27 cellular contexts compared by ENCODE assay signal in the genomic region with DNA sequence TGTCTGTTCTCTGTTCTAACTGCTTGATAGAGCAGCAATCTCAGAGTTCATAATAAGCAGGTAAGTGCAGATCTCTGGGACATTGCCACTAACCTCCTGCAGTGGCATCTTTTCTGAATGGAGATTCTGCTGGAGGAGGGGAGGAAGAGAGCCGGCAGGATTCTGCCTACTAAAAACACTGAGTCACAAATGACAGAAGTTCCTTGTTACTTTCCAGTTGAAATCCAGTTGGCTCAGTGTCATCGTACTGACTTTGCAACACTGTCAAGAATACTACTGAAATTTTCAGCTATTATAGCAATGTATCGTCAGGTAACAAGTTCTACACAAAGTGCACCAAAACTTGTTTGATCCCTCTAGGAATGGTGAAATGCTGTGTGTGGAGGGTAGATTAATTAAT.
"Had no signal": no experiment of that assay in that cellular context is flagged by ENCODE, and none has a peak within 500 bp of the region (broad histone marks: within the 10 kb centered on the region; RNA-seq: fewer than 3 reads in every experiment).

No MANE protein-coding gene starts in this region.

- H3K4me3 Mint-ChIP-seq: activated CD4-positive, alpha-beta T cell treated with anti-CD3 and anti-CD28 coated beads, Interleukin-2, amount 10 ng/mL, durations not matched to agents 24 days and 14 days; activated CD8-positive, alpha-beta T cell treated with anti-CD3 and anti-CD28 coated beads for 36 hours; activated naive CD4-positive, alpha-beta T cell treated with anti-CD3 and anti-CD28 coated beads, Interleukin-2, amount 50 U/mL, for 24 hours; activated naive CD8-positive, alpha-beta T cell treated with anti-CD3 and anti-CD28 coated beads, Interleukin-2, amount 10 ng/mL, durations not matched to agents 7 days and 5 days; activated T-cell treated with anti-CD3 and anti-CD28 coated beads, Interleukin-2, amount 50 U/mL, for 24 hours; brain had no signal

- H3K4me1 Mint-ChIP-seq: activated CD4-positive, alpha-beta T cell treated with anti-CD3 and anti-CD28 coated beads, Interleukin-2, amount 10 ng/mL, durations not matched to agents 24 days and 14 days; activated naive CD4-positive, alpha-beta T cell treated with anti-CD3 and anti-CD28 coated beads, Interleukin-2, amount 50 U/mL, for 24 hours; activated naive CD8-positive, alpha-beta T cell treated with anti-CD3 and anti-CD28 coated beads, Interleukin-2, amount 10 ng/mL, durations not matched to agents 7 days and 5 days had no signal

- H3K9me3 Mint-ChIP-seq: activated CD4-positive, alpha-beta T cell treated with anti-CD3 and anti-CD28 coated beads, Interleukin-2, amount 10 ng/mL, durations not matched to agents 24 days and 14 days; activated CD8-positive, alpha-beta T cell treated with anti-CD3 and anti-CD28 coated beads for 36 hours; activated naive CD8-positive, alpha-beta T cell treated with anti-CD3 and anti-CD28 coated beads, Interleukin-2, amount 10 ng/mL, durations not matched to agents 7 days and 5 days; activated T-cell treated with anti-CD3 and anti-CD28 coated beads, Interleukin-2, amount 50 U/mL, for 24 hours; brain had no signal

- H3K36me3 ChIP-seq: SJCRH30 had no signal

- ATAC-seq: activated CD8-positive, alpha-beta T cell treated with anti-CD3 and anti-CD28 coated beads for 36 hours had no signal

- H3K9me3 ChIP-seq: SJCRH30 had no signal

- H3K27me3 Mint-ChIP-seq: activated CD4-positive, alpha-beta T cell treated with anti-CD3 and anti-CD28 coated beads, Interleukin-2, amount 10 ng/mL, durations not matched to agents 24 days and 14 days; activated T-cell treated with anti-CD3 and anti-CD28 coated beads, Interleukin-2, amount 50 U/mL, for 24 hours had no signal

- H3K36me3 Mint-ChIP-seq: activated naive CD4-positive, alpha-beta T cell treated with anti-CD3 and anti-CD28 coated beads, Interleukin-2, amount 50 U/mL, for 24 hours; activated naive CD8-positive, alpha-beta T cell treated with anti-CD3 and anti-CD28 coated beads, Interleukin-2, amount 10 ng/mL, durations not matched to agents 7 days and 5 days; brain had no signal

- H3K27ac Mint-ChIP-seq: activated CD4-positive, alpha-beta T cell treated with anti-CD3 and anti-CD28 coated beads, Interleukin-2, amount 10 ng/mL, durations not matched to agents 24 days and 14 days; activated CD8-positive, alpha-beta T cell treated with anti-CD3 and anti-CD28 coated beads for 36 hours; activated naive CD4-positive, alpha-beta T cell treated with anti-CD3 and anti-CD28 coated beads, Interleukin-2, amount 50 U/mL, for 24 hours; activated naive CD8-positive, alpha-beta T cell treated with anti-CD3 and anti-CD28 coated beads, Interleukin-2, amount 10 ng/mL, durations not matched to agents 7 days and 5 days; activated T-cell treated with anti-CD3 and anti-CD28 coated beads, Interleukin-2, amount 50 U/mL, for 24 hours; activated T-helper 2 cell treated with anti-CD3 and anti-CD28 coated beads, Interferon-gamma antibody, Interleukin-2, Interleukin-4, amounts not matched to agents 10 μg/mL and 5 μg/mL and 100 μg/mL, durations not matched to agents 14 hours and 24 hours and 36 hours; brain had no signal

- H3K4me3 ChIP-seq: SJCRH30, SK-N-MC had no signal

- DNase-seq: activated CD4-positive, alpha-beta T cell treated with anti-CD3 and anti-CD28 coated beads, Interleukin-2, amount 10 ng/mL, durations not matched to agents 24 days and 14 days; activated CD4-positive, alpha-beta T cell treated with anti-CD3 and anti-CD28 coated beads, Interleukin-2, amount 50 U/mL, for 4 hours; activated CD8-positive, alpha-beta T cell treated with anti-CD3 and anti-CD28 coated beads for 36 hours; activated gamma-delta T cell; activated naive CD4-positive, alpha-beta T cell treated with Interleukin-2 at 50 U/mL for 16 hours; activated naive CD8-positive, alpha-beta T cell treated with anti-CD3 and anti-CD28 coated beads, Interleukin-2, amount 10 ng/mL, durations not matched to agents 7 days and 5 days; activated T-cell treated with anti-CD3 and anti-CD28 coated beads, Interleukin-2, amount 50 U/mL, for 24 hours; amygdala; caudate nucleus; cerebellar nuclear complex; NCI-H1092 treated with DMSO at 0.1 percent for 48 hours; NCI-H1417; NCI-H146; NCI-H187; NCI-H2029 treated with DMSO at 0.1 percent for 48 hours; NCI-H2107; NCI-H2171; NCI-H510A; NCI-H526; NCI-H748 treated with DMSO at 0.1 percent for 48 hours; SHP77; SJCRH30; T1000 had no signal

- H3K27ac ChIP-seq: SJCRH30, SK-N-MC had no signal
